In the genomic region with DNA sequence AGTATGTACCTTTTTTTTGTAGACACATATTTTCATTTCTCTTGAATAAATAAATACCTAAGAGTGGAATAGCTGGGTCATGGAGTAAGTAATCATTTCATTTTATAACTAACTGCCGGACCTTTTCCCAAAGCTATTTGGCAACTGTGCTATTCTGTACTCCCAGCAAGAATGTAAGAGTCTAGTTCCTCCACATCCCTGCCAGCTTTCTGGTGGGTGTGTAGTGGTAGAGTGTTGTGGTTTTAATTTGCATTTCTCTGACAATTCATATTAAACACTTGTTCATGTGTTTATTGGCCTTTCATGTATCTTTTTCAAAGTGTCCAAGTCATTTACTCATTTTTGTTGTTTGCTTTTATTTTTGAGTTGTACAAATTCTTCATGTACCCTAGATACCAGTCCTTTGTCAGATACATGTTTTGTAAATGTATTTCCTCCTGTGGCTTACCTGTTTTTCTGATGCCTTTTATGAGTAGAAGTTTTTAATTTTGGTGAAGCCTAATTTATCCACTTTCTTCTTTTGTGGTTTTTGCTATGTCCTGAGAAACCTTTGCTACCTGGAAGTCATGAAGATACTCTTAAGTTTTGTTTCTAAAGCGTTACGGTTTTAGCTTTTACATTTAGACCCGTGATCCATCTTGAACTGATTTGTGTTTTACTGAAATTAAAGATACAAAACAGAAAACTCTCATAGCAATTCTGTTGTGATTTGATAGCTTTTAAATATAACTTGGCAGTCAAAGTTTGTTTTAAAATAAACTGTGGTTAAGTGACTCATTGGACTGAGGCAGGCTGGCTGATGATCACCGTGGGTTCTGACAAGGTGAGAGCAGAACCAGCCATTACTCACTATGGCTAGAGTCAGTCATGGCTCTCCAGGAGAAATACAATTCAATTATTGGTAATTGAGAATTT, we compare ENCODE assay signal across 8 cellular contexts. TPM values are rescaled to one million over a fixed set of nuclear protein-coding genes. Genes with fewer than 3 reads are reported as not detected.
DNase-seq lines count a peak whose midpoint lies in the region; ATAC-seq and TF ChIP-seq lines count a peak whose summit lies in the region.

No MANE protein-coding gene starts in this region.

- no peak for TF ChIP-seq POLR2A in Peyer's patch (IDR thresholded peaks at IDR 0.05)

- H3K27ac ChIP-seq in CD4-positive, CD25-positive, alpha-beta regulatory T cell (ENCODE audit: insufficient read depth, low read length, poor library complexity, severe bottlenecking): peak overlapping the region; percentile 58
- H3K27ac ChIP-seq in Peyer's patch: no peak overlapping the region
- peak overlapping the region in 7 of 59 donors; percentile 2 to 42 (median 15) for H3K27ac ChIP-seq in dorsolateral prefrontal cortex

- peaks cover 76% of the 10 kb centered on the region for H3K4me1 ChIP-seq in CD4-positive, CD25-positive, alpha-beta regulatory T cell (ENCODE audit: control insufficient read depth, insufficient read depth, low read length, poor library complexity, severe bottlenecking)
- peaks cover 0 to 76% (median 17%) of the 10 kb centered on the region in 4 donors for H3K4me1 ChIP-seq in Peyer's patch

- H3K27me3 ChIP-seq in CD4-positive, CD25-positive, alpha-beta regulatory T cell (ENCODE audit: control insufficient read depth, insufficient read depth, low read length): no peaks in the 10 kb centered on the region
- H3K27me3 ChIP-seq in Peyer's patch: no peaks in the 10 kb centered on the region
- H3K27me3 ChIP-seq in dorsolateral prefrontal cortex: no peaks in the 10 kb centered on the region

- peaks cover 72 to 93% (median 79%) of the 10 kb centered on the region in 4 donors for H3K4me1 Mint-ChIP-seq in CD4-positive, CD25-positive, alpha-beta regulatory T cell

- no peaks in the 10 kb centered on the region for H3K27me3 Mint-ChIP-seq in CD4-positive, CD25-positive, alpha-beta regulatory T cell

- peak overlapping the region; percentile 4 to 79 (median 70) for H3K27ac Mint-ChIP-seq in CD4-positive, CD25-positive, alpha-beta regulatory T cell

- H3K4me3 Mint-ChIP-seq in CD4-positive, CD25-positive, alpha-beta regulatory T cell: peak overlapping the region; percentile 80 to 94 (median 85)

- ATAC-seq in CD4-positive, CD25-positive, alpha-beta regulatory T cell (ENCODE audit: low read depth in 2 of 2): peak; percentile 87 to 89
- ATAC-seq in stimulated activated naive CD8-positive, alpha-beta T cell treated with anti-CD3 and anti-CD28 coated beads, Interleukin-15, Interleukin-2, amounts not matched to agents 100 U/mL and 50 U/mL, for 24 hours: peak; percentile 93

- peak overlapping the region; percentile 85 for H3K4me3 ChIP-seq in CD4-positive, CD25-positive, alpha-beta regulatory T cell (ENCODE audit: low read depth, low read length)
- no peak overlapping the region for H3K4me3 ChIP-seq in Peyer's patch
- H3K4me3 ChIP-seq in dorsolateral prefrontal cortex: peak overlapping the region in 16 of 59 donors; percentile 1 to 29 (median 6)

- H3K36me3 Mint-ChIP-seq in CD4-positive, CD25-positive, alpha-beta regulatory T cell: peaks cover 62% of the 10 kb centered on the region

- intact Hi-C loops in dorsolateral prefrontal cortex (cut with DNase I): loop anchor here in 1 of 2 donors (10.0 kb wide), 1 partner anchor 48 kb away; no protein-coding TSS in a partner anchor

- TF ChIP-seq CTCF in Peyer's patch (IDR thresholded peaks at IDR 0.05) (no peak), dorsolateral prefrontal cortex (IDR thresholded peaks at IDR 0.05 in 54 of 56, conservative IDR thresholded peaks at IDR 0.05 in 2 of 56; ENCODE audit: low read depth in 1 of 56, partially characterized antibody in 56 of 56) (no peak)

- H3K36me3 ChIP-seq in CD4-positive, CD25-positive, alpha-beta regulatory T cell (ENCODE audit: control insufficient read depth, insufficient read depth, low read length): peaks cover 47% of the 10 kb centered on the region
- peaks cover 0 to 8% (median 0%) of the 10 kb centered on the region in 3 donors for H3K36me3 ChIP-seq in Peyer's patch

- peaks cover 0 to 2% (median 0%) of the 10 kb centered on the region in 7 donors for H3K9me3 Mint-ChIP-seq in CD4-positive, CD25-positive, alpha-beta regulatory T cell

- DNase-seq in CD4-positive, CD25-positive, alpha-beta regulatory T cell: peak; percentile 15 to 47 (median 40)
- DNase-seq in M059J (ENCODE audit: low read depth) (peak; percentile 95), iris pigment epithelial cell (ENCODE audit: low read depth) (peak; percentile 95), Peyer's patch (no peak), dorsolateral prefrontal cortex (no peak), NAMALWA (ENCODE audit: low spot score) (no peak)
- peak; percentile 52 for DNase-seq in activated naive CD4-positive, alpha-beta T cell treated with anti-CD3 and anti-CD28 coated beads, Interleukin-2, amount 50 U/mL, for 16 hours
- peak; percentile 39 for DNase-seq in stimulated activated naive CD8-positive, alpha-beta T cell treated with anti-CD3 and anti-CD28 coated beads, Interleukin-15, Interleukin-2, amounts not matched to agents 100 U/mL and 50 U/mL, for 24 hours

- no peaks in the 10 kb centered on the region for H3K9me3 ChIP-seq in CD4-positive, CD25-positive, alpha-beta regulatory T cell (ENCODE audit: control insufficient read depth in 2 of 2, low read length in 2 of 2)
- H3K9me3 ChIP-seq in Peyer's patch: no peaks in the 10 kb centered on the region

RNA-seq across cellular contexts. Expression of gene MYLIP, which starts 7.9 kb away (rescaled TPM):
- total RNA-seq in CD4-positive, CD25-positive, alpha-beta regulatory T cell: 236 TPM
- 100 to 1,000 TPM in 1 of 4 donors, 10 to 100 TPM in 3; 62.4 to 110 (median 72.3) TPM for polyA plus RNA-seq in CD4-positive, CD25-positive, alpha-beta regulatory T cell
- 11.8 and 16.3 TPM in 2 replicates for total RNA-seq in M059J (2014; rRNA removed; shearing (Covaris generic))
- total RNA-seq in Peyer's patch: 10 to 100 TPM; 20.1 to 46.2 (median 24.7) TPM
- 10 to 100 TPM; 10.2 to 40.1 (median 21.7) TPM for total RNA-seq in dorsolateral prefrontal cortex

Comparison
In these comparisons a context has a peak if more than half of its experiments do, and no peak if none do; other contexts are left out.
1. DNase-seq: peak in CD4-positive, CD25-positive, alpha-beta regulatory T cell (3 of 3), M059J (single experiment), activated naive CD4-positive, alpha-beta T cell treated with anti-CD3 and anti-CD28 coated beads, Interleukin-2, amount 50 U/mL, for 16 hours (single experiment), iris pigment epithelial cell (single experiment) and stimulated activated naive CD8-positive, alpha-beta T cell treated with anti-CD3 and anti-CD28 coated beads, Interleukin-15, Interleukin-2, amounts not matched to agents 100 U/mL and 50 U/mL, for 24 hours (single experiment); none in Peyer's patch (0 of 3), dorsolateral prefrontal cortex (0 of 10) and NAMALWA (single experiment).